ENCODE assay signal across 2 cellular contexts in the genomic region with DNA sequence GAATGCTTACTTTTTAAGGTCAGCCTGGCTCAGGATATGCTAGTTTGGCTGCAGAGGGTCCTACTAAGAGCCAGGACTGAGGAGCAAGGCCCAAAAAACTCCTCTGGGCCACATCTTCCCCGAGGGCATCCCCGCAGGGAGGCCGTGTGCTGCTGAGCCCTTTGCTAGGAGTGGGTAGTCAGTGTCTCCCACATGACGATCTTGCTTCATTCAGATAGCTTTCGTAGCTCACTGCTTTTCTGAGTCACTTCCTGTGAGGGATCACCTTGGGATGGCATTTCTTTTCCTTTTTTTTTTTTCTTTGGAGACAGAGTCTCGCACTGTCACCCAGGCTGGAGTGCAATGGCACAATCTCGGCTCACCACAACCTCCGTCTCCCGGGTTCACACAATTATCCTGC. TPM values are rescaled to one million over a fixed set of nuclear protein-coding genes. Genes with fewer than 3 reads are reported as not detected.
"Had no signal": no experiment of that assay in that cellular context is flagged by ENCODE, and none has a peak within 500 bp of the region (broad histone marks: within the 10 kb centered on the region; RNA-seq: fewer than 3 reads in every experiment).

No MANE protein-coding gene starts in this region.

RNA-seq across cellular contexts. Expression of gene RIMBP3B, which starts 6.5 kb away (rescaled TPM):
- total RNA-seq: MCF 10A, Peyer's patch had no signal
